Comparison of ENCODE assay signal across 10 cellular contexts in genomic region chr2:42025151-42025582, GRCh38. TPM values are rescaled to one million over a fixed set of nuclear protein-coding genes. Genes with fewer than 3 reads are reported as not detected.
DNase-seq lines count a peak whose midpoint lies in the region; ATAC-seq and TF ChIP-seq lines count a peak whose summit lies in the region.
"Had no signal": no experiment of that assay in that cellular context is flagged by ENCODE, and none has a peak within 500 bp of the region (broad histone marks: within the 10 kb centered on the region; RNA-seq: fewer than 3 reads in every experiment).

No MANE protein-coding gene starts in this region.

- CTCF ChIA-PET in naive thymus-derived CD4-positive, alpha-beta T cell (lab: Charles Lee), result no interaction called here
- CTCF ChIA-PET in activated CD4-positive, alpha-beta memory T cell treated with anti-CD3 and anti-CD28 coated beads, Interleukin-2, amount 10 ng/mL, durations not matched to agents 7 days and 5 days (lab: Charles Lee), result no interaction called here

- H3K27ac Mint-ChIP-seq in progenitor cell of endocrine pancreas, result peak overlapping the region; percentile 81
- H3K27ac Mint-ChIP-seq in naive thymus-derived CD4-positive, alpha-beta T cell, result no peak overlapping the region
- H3K27ac Mint-ChIP-seq in activated CD4-positive, alpha-beta memory T cell treated with anti-CD3 and anti-CD28 coated beads, Interleukin-2, amount 10 ng/mL, durations not matched to agents 7 days and 5 days, result no peak overlapping the region
- H3K27ac Mint-ChIP-seq: activated naive CD4-positive, alpha-beta T cell treated with anti-CD3 and anti-CD28 coated beads, Interleukin-2, amount 50 U/mL, for 72 hours had no signal

- no peaks in the 10 kb centered on the region for H3K27me3 Mint-ChIP-seq in progenitor cell of endocrine pancreas
- peaks cover 13 to 40% (median 20%) of the 10 kb centered on the region in 5 donors for H3K27me3 Mint-ChIP-seq in naive thymus-derived CD4-positive, alpha-beta T cell
- peaks cover 35% of the 10 kb centered on the region for H3K27me3 Mint-ChIP-seq in activated CD4-positive, alpha-beta memory T cell treated with anti-CD3 and anti-CD28 coated beads, Interleukin-2, amount 10 ng/mL, durations not matched to agents 7 days and 5 days

- DNase-seq in H4 (ENCODE audit: low spot score), result peak; percentile 43
- peak; percentile 51 for DNase-seq in left cardiac atrium
- DNase-seq in progenitor cell of endocrine pancreas (ENCODE audit: low spot score, unreplicated experiment), result no peak
- DNase-seq in HCEC 1CT, result no peak
- no peak for DNase-seq in HT-29 (ENCODE audit: low spot score)
- DNase-seq in naive thymus-derived CD4-positive, alpha-beta T cell, result no peak
- no peak for DNase-seq in activated CD4-positive, alpha-beta memory T cell treated with anti-CD3 and anti-CD28 coated beads, Interleukin-2, amount 10 ng/mL, durations not matched to agents 7 days and 5 days
- DNase-seq: NCI-H2081 had no signal

- intact Hi-C loops in left cardiac atrium (cut with DNase I), result no loop called here
- intact Hi-C loops in naive thymus-derived CD4-positive, alpha-beta T cell (cut with micrococcal nuclease), result no loop called here

- H3K9me3 ChIP-seq in naive thymus-derived CD4-positive, alpha-beta T cell (ENCODE audit: control insufficient read depth in 2 of 3, low read length in 3 of 3), result no peaks in the 10 kb centered on the region

- H3K4me3 Mint-ChIP-seq in progenitor cell of endocrine pancreas (ENCODE audit: low read depth), result no peak overlapping the region
- H3K4me3 Mint-ChIP-seq in naive thymus-derived CD4-positive, alpha-beta T cell, result no peak overlapping the region
- no peak overlapping the region for H3K4me3 Mint-ChIP-seq in activated CD4-positive, alpha-beta memory T cell treated with anti-CD3 and anti-CD28 coated beads, Interleukin-2, amount 10 ng/mL, durations not matched to agents 7 days and 5 days

- peak overlapping the region; percentile 53 for H3K27ac ChIP-seq in VCaP
- H3K27ac ChIP-seq in naive thymus-derived CD4-positive, alpha-beta T cell (ENCODE audit: low read depth, low read length), result no peak overlapping the region

- POLR2A ChIA-PET in naive thymus-derived CD4-positive, alpha-beta T cell (lab: Charles Lee), result no interaction called here
- POLR2A ChIA-PET in activated CD4-positive, alpha-beta memory T cell treated with anti-CD3 and anti-CD28 coated beads, Interleukin-2, amount 10 ng/mL, durations not matched to agents 7 days and 5 days (lab: Charles Lee), result no interaction called here

- peaks cover 6% of the 10 kb centered on the region for H3K9me3 Mint-ChIP-seq in progenitor cell of endocrine pancreas (ENCODE audit: low read depth)
- H3K9me3 Mint-ChIP-seq in naive thymus-derived CD4-positive, alpha-beta T cell, result peaks cover 0 to 7% (median 2%) of the 10 kb centered on the region in 11 donors
- H3K9me3 Mint-ChIP-seq in activated CD4-positive, alpha-beta memory T cell treated with anti-CD3 and anti-CD28 coated beads, Interleukin-2, amount 10 ng/mL, durations not matched to agents 7 days and 5 days, result no peaks in the 10 kb centered on the region
- H3K9me3 Mint-ChIP-seq: activated naive CD4-positive, alpha-beta T cell treated with anti-CD3 and anti-CD28 coated beads, Interleukin-2, amount 50 U/mL, for 72 hours had no signal

- H3K36me3 Mint-ChIP-seq in progenitor cell of endocrine pancreas (ENCODE audit: insufficient read depth), result no peaks in the 10 kb centered on the region
- no peaks in the 10 kb centered on the region for H3K36me3 Mint-ChIP-seq in naive thymus-derived CD4-positive, alpha-beta T cell
- no peaks in the 10 kb centered on the region for H3K36me3 Mint-ChIP-seq in activated CD4-positive, alpha-beta memory T cell treated with anti-CD3 and anti-CD28 coated beads, Interleukin-2, amount 10 ng/mL, durations not matched to agents 7 days and 5 days (ENCODE audit: low read depth)
- H3K36me3 Mint-ChIP-seq: activated naive CD4-positive, alpha-beta T cell treated with anti-CD3 and anti-CD28 coated beads, Interleukin-2, amount 50 U/mL, for 72 hours had no signal

- no peaks in the 10 kb centered on the region for H3K4me1 ChIP-seq in naive thymus-derived CD4-positive, alpha-beta T cell (ENCODE audit: control insufficient read depth in 2 of 2, insufficient read depth in 2 of 2, low read length in 2 of 2)

- no peak overlapping the region for H3K4me3 ChIP-seq in naive thymus-derived CD4-positive, alpha-beta T cell (ENCODE audit: low read length)

- no peaks in the 10 kb centered on the region for H3K27me3 ChIP-seq in naive thymus-derived CD4-positive, alpha-beta T cell (ENCODE audit: control insufficient read depth in 2 of 2, insufficient read depth in 2 of 2, low read length in 2 of 2)

- peak; percentile 89 for ATAC-seq in left cardiac atrium
- no peak for ATAC-seq in naive thymus-derived CD4-positive, alpha-beta T cell
- ATAC-seq: activated naive CD4-positive, alpha-beta T cell treated with anti-CD3 and anti-CD28 coated beads, Interleukin-2, amount 50 U/mL, for 72 hours had no signal

- H3K4me1 Mint-ChIP-seq in progenitor cell of endocrine pancreas (ENCODE audit: low read depth), result peaks cover 33% of the 10 kb centered on the region
- H3K4me1 Mint-ChIP-seq in naive thymus-derived CD4-positive, alpha-beta T cell, result peaks cover 0 to 5% (median 0%) of the 10 kb centered on the region in 7 donors
- H3K4me1 Mint-ChIP-seq in activated CD4-positive, alpha-beta memory T cell treated with anti-CD3 and anti-CD28 coated beads, Interleukin-2, amount 10 ng/mL, durations not matched to agents 7 days and 5 days, result no peaks in the 10 kb centered on the region

- no peaks in the 10 kb centered on the region for H3K36me3 ChIP-seq in naive thymus-derived CD4-positive, alpha-beta T cell (ENCODE audit: control insufficient read depth in 2 of 3, insufficient read depth in 3 of 3, low read length in 3 of 3)

- no peak for TF ChIP-seq CTCF in VCaP (conservative IDR thresholded peaks at IDR 0.05)
- TF ChIP-seq CTCF in progenitor cell of endocrine pancreas (IDR thresholded peaks at IDR 0.05; ENCODE audit: unreplicated experiment), result no peak

RNA-seq across cellular contexts. Expression of gene PKDCC, which starts 22.7 kb away (rescaled TPM):
- total RNA-seq in H4 (2014; rRNA removed; shearing (Covaris generic)), result 10.2 and 17.2 TPM in 2 replicates
- 100 to 1,000 TPM; 138 to 209 TPM for total RNA-seq in left cardiac atrium
- total RNA-seq in progenitor cell of endocrine pancreas, result 334 and 335 TPM in 2 replicates
- 76.0 and 83.9 TPM in 2 replicates for total RNA-seq in HT-29 (2014; rRNA removed; shearing (Covaris generic))
- total RNA-seq in naive thymus-derived CD4-positive, alpha-beta T cell, result not detected
- not detected for polyA plus RNA-seq in naive thymus-derived CD4-positive, alpha-beta T cell
- total RNA-seq in activated CD4-positive, alpha-beta memory T cell treated with anti-CD3 and anti-CD28 coated beads, Interleukin-2, amount 10 ng/mL, durations not matched to agents 7 days and 5 days, result not detected
- total RNA-seq: activated naive CD4-positive, alpha-beta T cell treated with anti-CD3 and anti-CD28 coated beads, Interleukin-2, amount 50 U/mL, for 72 hours had no signal

Comparison
In these comparisons a context has a peak if more than half of its experiments do, and no peak if none do; other contexts are left out.
1. DNase-seq: peak in H4 (single experiment) and left cardiac atrium (single experiment); none in progenitor cell of endocrine pancreas (single experiment), HCEC 1CT (single experiment), HT-29 (single experiment), naive thymus-derived CD4-positive, alpha-beta T cell (0 of 9) and activated CD4-positive, alpha-beta memory T cell treated with anti-CD3 and anti-CD28 coated beads, Interleukin-2, amount 10 ng/mL, durations not matched to agents 7 days and 5 days (single experiment).